Comparison of ENCODE assay signal across 26 cellular contexts in genomic region chr1:56897150-56898004, GRCh38. TPM values are rescaled to one million over a fixed set of nuclear protein-coding genes. Genes with fewer than 3 reads are reported as not detected.
A peak's percentile ranks its signal among the peaks of the same experiment; 100 is the strongest.
DNase-seq lines count a peak whose midpoint lies in the region; ATAC-seq and TF ChIP-seq lines count a peak whose summit lies in the region.
"Had no signal": no experiment of that assay in that cellular context is flagged by ENCODE, and none has a peak within 500 bp of the region (broad histone marks: within the 10 kb centered on the region; RNA-seq: fewer than 3 reads in every experiment).

No MANE protein-coding gene starts in this region.

- no peaks in the 10 kb centered on the region for H3K9me3 ChIP-seq in right atrium auricular region
- H3K9me3 ChIP-seq in right lobe of liver = no peaks in the 10 kb centered on the region
- H3K9me3 ChIP-seq in PC-9 (ENCODE audit: insufficient read depth, low read depth) = no peaks in the 10 kb centered on the region
- H3K9me3 ChIP-seq: A549 had no signal

- no peak overlapping the region for H3K4me3 ChIP-seq in right atrium auricular region
- no peak overlapping the region for H3K4me3 ChIP-seq in fibroblast of the aortic adventitia (ENCODE audit: low read depth, low read length)
- no peak overlapping the region for H3K4me3 ChIP-seq in right lobe of liver
- H3K4me3 ChIP-seq in PC-9 = no peak overlapping the region
- H3K4me3 ChIP-seq: A549, cardiac muscle cell had no signal

- H3K27ac ChIP-seq in right atrium auricular region = no peak overlapping the region
- H3K27ac ChIP-seq in right lobe of liver = peak overlapping the region; percentile 63 to 78 (median 78)
- no peak overlapping the region for H3K27ac ChIP-seq in PC-9
- H3K27ac ChIP-seq: A549, cardiac muscle cell had no signal

- CTCF ChIA-PET in PC-9 (lab: Charles Lee) = no interaction called here

- DNase-seq in Right ventricle myocardium superior (no peak), right atrium auricular region (ENCODE audit: low spot score) (no peak), fibroblast of the aortic adventitia (ENCODE audit: low read depth) (peak; percentile 92), right lobe of liver (peak in 1 of 3 donors; percentile 43), PC-9 (no peak), AG20443 (ENCODE audit: low spot score) (no peak), ureter (ENCODE audit: low spot score) (no peak)
- no peak for DNase-seq in activated CD4-positive, CD25-positive, alpha-beta regulatory T cell treated with anti-CD3 and anti-CD28 coated beads, Interleukin-2, amount 50 U/mL, for 72 hours
- DNase-seq: activated CD8-positive, alpha-beta T cell treated with anti-CD3 and anti-CD28 coated beads, Interleukin-2, amount 10 ng/mL, durations not matched to agents 7 days and 5 days; activated gamma-delta T cell treated with Interleukin-2 at 50 U/mL for 16 hours; Calu3; EL; HFFc6; NCI-H187 treated with DMSO at 0.1 percent for 48 hours; NCI-H345; SIG-M5; stimulated activated CD4-positive, alpha-beta T cell treated with anti-CD3 and anti-CD28 coated beads, Interleukin-1b, Interleukin-23, amount 100 ng/mL, for 48 hours had no signal

- no TSS peak for BruUV-seq in PC-9 (replicated peaks; lab: Mats Ljungman, UMichigan)

- POLR2A ChIA-PET in PC-9 (lab: Charles Lee; ENCODE audit: unreplicated experiment) = no interaction called here

- intact Hi-C loops in Right ventricle myocardium superior (cut with DNase I) = no loop called here
- intact Hi-C loops in right lobe of liver (cut with DNase I) = no loop called here
- intact Hi-C loops in PC-9 (cut with micrococcal nuclease; ENCODE audit: unreplicated experiment) = no loop called here

- no peaks in the 10 kb centered on the region for H3K9me2 ChIP-seq in PC-9 (ENCODE audit: insufficient read depth)

- H3K27me3 ChIP-seq in right atrium auricular region = no peaks in the 10 kb centered on the region
- H3K27me3 ChIP-seq in right lobe of liver = no peaks in the 10 kb centered on the region
- H3K27me3 ChIP-seq in PC-9 (ENCODE audit: insufficient read depth, low read depth) = peaks cover 8% of the 10 kb centered on the region
- H3K27me3 ChIP-seq: cardiac muscle cell had no signal

- no peak overlapping the region for H3K4me2 ChIP-seq in PC-9
- H3K4me2 ChIP-seq: A549 had no signal

- no peaks in the 10 kb centered on the region for H4K20me1 ChIP-seq in PC-9 (ENCODE audit: insufficient read depth)

- ATAC-seq in Right ventricle myocardium superior (ENCODE audit: poor library complexity) (peak; percentile 71), right lobe of liver (peak; percentile 57 to 74 (median 68))
- ATAC-seq: A549; activated CD4-positive, CD25-positive, alpha-beta regulatory T cell treated with anti-CD3 and anti-CD28 coated beads, Interleukin-2, amount 50 U/mL, for 24 hours; activated CD8-positive, alpha-beta T cell treated with anti-CD3 and anti-CD28 coated beads, Interleukin-2, amount 10 ng/mL, durations not matched to agents 7 days and 5 days; stimulated activated effector memory CD8-positive, alpha-beta T cell treated with anti-CD3 and anti-CD28 coated beads, Interleukin-12 subunit alpha, Interleukin-12 subunit beta, amount 100 ng/mL, for 72 hours had no signal

- H3K36me3 ChIP-seq in right atrium auricular region (no peaks in the 10 kb centered on the region), right lobe of liver (no peaks in the 10 kb centered on the region), PC-9 (ENCODE audit: low read depth) (no peaks in the 10 kb centered on the region)
- H3K36me3 ChIP-seq: cardiac muscle cell had no signal

- no peak for TF ChIP-seq CTCF in right atrium auricular region (IDR thresholded peaks at IDR 0.05)
- no peak for TF ChIP-seq CTCF in fibroblast of the aortic adventitia (IDR thresholded peaks at IDR 0.05; ENCODE audit: insufficient read depth, low read length)
- no peak for TF ChIP-seq CTCF in right lobe of liver (IDR thresholded peaks at IDR 0.05)
- TF ChIP-seq CTCF in PC-9 (conservative IDR thresholded peaks at IDR 0.05) = no peak

- H2AFZ ChIP-seq in PC-9 = no peak overlapping the region

- H3K4me1 ChIP-seq in right atrium auricular region = peaks cover 0 to 8% of the 10 kb centered on the region in 2 donors
- H3K4me1 ChIP-seq in right lobe of liver = peaks cover 0 to 82% (median 19%) of the 10 kb centered on the region in 4 donors
- H3K4me1 ChIP-seq in PC-9 (replicated peaks; ENCODE audit: insufficient read depth) = no peaks in the 10 kb centered on the region
- H3K4me1 ChIP-seq: A549 had no signal

- no peaks in the 10 kb centered on the region for H3F3A ChIP-seq in PC-9 (ENCODE audit: insufficient read depth, low read depth)

- no peaks in the 10 kb centered on the region for H3K79me2 ChIP-seq in PC-9 (ENCODE audit: low read depth)

- 24% methylated on average over 6 of the region's 6 CpGs for WGBS in right lobe of liver (ENCODE audit: insufficient coverage, low coverage, low lambda C conversion rate, missing lambda C conversion rate)

- peak; percentile 42 for TF ChIP-seq POLR2A in right lobe of liver (IDR thresholded peaks at IDR 0.05)

RNA-seq across cellular contexts. Expression of gene C8A, which starts 42.8 kb away (rescaled TPM):
- total RNA-seq in Right ventricle myocardium superior (not detected), right atrium auricular region (not detected), fibroblast of the aortic adventitia (ENCODE audit: low replicate concordance) (not detected in 2 replicates), right lobe of liver (100 to 1,000 TPM; 177 to 432 (median 299) TPM), PC-9 (2021) (not detected in 2 replicates), ureter (0.16 TPM)
- total RNA-seq: activated CD8-positive, alpha-beta T cell treated with anti-CD3 and anti-CD28 coated beads, Interleukin-2, amount 10 ng/mL, durations not matched to agents 7 days and 5 days; Calu3; cardiac muscle cell; dermis microvascular lymphatic vessel endothelial cell; epithelial cell of proximal tubule; HFFc6; mononuclear cell; posterior vena cava; skeletal muscle tissue had no signal

Comparison
In these comparisons a context has a peak if more than half of its experiments do, and no peak if none do; other contexts are left out.
1. H3K27ac ChIP-seq: peak in right lobe of liver (3 of 3); none in right atrium auricular region (0 of 2) and PC-9 (single experiment).
2. RNA of gene C8A, which starts 42.8 kb away (total RNA-seq): 177 to 432 TPM in right lobe of liver; 0.16 TPM in ureter (single experiment), not detected in Right ventricle myocardium superior (single experiment), not detected in right atrium auricular region, not detected in fibroblast of the aortic adventitia and not detected in PC-9; every median in the first group is over 100 times any median in the second.